In the genomic region with DNA sequence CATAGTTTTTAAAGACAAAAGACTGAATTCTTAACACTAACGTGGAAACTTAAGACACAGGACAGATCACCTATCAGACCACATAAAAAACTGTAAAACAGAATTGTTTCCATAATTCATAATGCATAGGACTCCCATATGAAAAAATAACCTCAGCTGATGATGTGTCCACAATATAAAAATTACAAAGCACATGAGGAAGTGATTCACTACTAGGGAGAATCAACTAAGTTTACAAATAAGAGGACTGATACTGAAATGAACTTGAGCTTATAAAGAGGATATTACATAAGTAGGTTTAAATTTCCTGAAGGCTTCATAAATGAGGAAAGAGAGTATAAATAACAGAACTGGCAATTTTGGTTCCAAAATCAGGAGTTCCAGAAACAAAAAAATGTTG, we compare ENCODE assay signal across 25 cellular contexts.
DNase-seq lines count a peak whose midpoint lies in the region; FAIRE-seq and TF ChIP-seq lines count a peak whose summit lies in the region.
"Had no signal": no experiment of that assay in that cellular context is flagged by ENCODE, and none has a peak within 500 bp of the region (broad histone marks: within the 10 kb centered on the region; RNA-seq: fewer than 3 reads in every experiment).

No MANE protein-coding gene starts in this region.

- peak overlapping the region; percentile 20 for H2AFZ ChIP-seq in endothelial cell of umbilical vein (ENCODE audit: low read depth, low read length)

- CTCF ChIA-PET in endothelial cell of umbilical vein (lab: Charles Lee), result interaction anchor here (0.8 to 7.5 kb wide), 7 partner anchors 8 to 440 kb away, joined by 3 to 62 read pairs (median 4); no protein-coding TSS in a partner anchor
- CTCF ChIA-PET in RWPE1 (lab: Yijun Ruan, JAX), result no interaction called here

- FAIRE-seq in bronchial epithelial cell (lab: Jason Lieb, UNC), result no peak
- FAIRE-seq in endothelial cell of umbilical vein (lab: Jason Lieb, UNC), result no peak
- FAIRE-seq: A204.1, GM12878, GM12892, GM18507 had no signal

- no peaks in the 10 kb centered on the region for H4K20me1 ChIP-seq in endothelial cell of umbilical vein (replicated peaks; ENCODE audit: control insufficient read depth, extremely low read depth, insufficient read depth, low read length)
- H4K20me1 ChIP-seq: BLaER1 had no signal

- no peak overlapping the region for H3K9ac ChIP-seq in endothelial cell of umbilical vein (replicated peaks; ENCODE audit: extremely low read depth, insufficient read depth, low read length)
- H3K9ac ChIP-seq: BLaER1 had no signal

- H3K4me1 ChIP-seq in endothelial cell of umbilical vein (ENCODE audit: control insufficient read depth, extremely low read depth, insufficient read depth, low read length), result peaks cover 11% of the 10 kb centered on the region
- H3K4me1 ChIP-seq: BE2C, BLaER1 had no signal

- BruUV-seq in endothelial cell of umbilical vein (replicated peaks; lab: Mats Ljungman, UMichigan), result no TSS peak

- no peaks in the 10 kb centered on the region for H3K27me3 ChIP-seq in bronchial epithelial cell (ENCODE audit: control insufficient read depth, insufficient read depth, low read length)
- H3K27me3 ChIP-seq in endothelial cell of umbilical vein (ENCODE audit: control insufficient read depth in 2 of 2, insufficient read depth in 2 of 2, low read length in 2 of 2), result no peaks in the 10 kb centered on the region
- H3K27me3 ChIP-seq: BLaER1 had no signal

- POLR2A ChIA-PET in endothelial cell of umbilical vein (lab: Charles Lee), result no interaction called here
- POLR2A ChIA-PET in RWPE1 (lab: Yijun Ruan, JAX; ENCODE audit: low non-redundant PET), result no interaction called here

- no peaks in the 10 kb centered on the region for H3K36me3 ChIP-seq in bronchial epithelial cell (ENCODE audit: control insufficient read depth, insufficient read depth, low read length)
- H3K36me3 ChIP-seq in endothelial cell of umbilical vein (ENCODE audit: control insufficient read depth in 2 of 2, extremely low read depth in 1 of 2, insufficient read depth in 2 of 2, low read length in 2 of 2), result no peaks in the 10 kb centered on the region
- H3K36me3 ChIP-seq: BE2C, BLaER1 had no signal

- no peak for TF ChIP-seq POLR2A in endothelial cell of umbilical vein (IDR thresholded peaks at IDR 0.05; ENCODE audit: low read depth, low read length)

- H3K27ac ChIP-seq in endothelial cell of umbilical vein (ENCODE audit: insufficient read depth, low read depth, low read length) (peak overlapping the region; percentile 23), RWPE1 (no peak overlapping the region)
- H3K27ac ChIP-seq: BLaER1 had no signal

- H3K4me2 ChIP-seq in endothelial cell of umbilical vein (ENCODE audit: insufficient read depth, low read length), result peak overlapping the region; percentile 64
- H3K4me2 ChIP-seq: BLaER1 had no signal

- dilution Hi-C loops in endothelial cell of umbilical vein (cut with MboI; ENCODE audit: extremely low pct_ligation_motif_present, low sequenced_read_pairs), result no loop called here

- intact Hi-C loops in endothelial cell of umbilical vein (cut with micrococcal nuclease), result no loop called here

- no peaks in the 10 kb centered on the region for H3K79me2 ChIP-seq in endothelial cell of umbilical vein (ENCODE audit: control insufficient read depth, insufficient read depth, low read length)

- H3K4me3 ChIP-seq in bronchial epithelial cell (ENCODE audit: low read depth, low read length), result no peak overlapping the region
- peak overlapping the region in 1 of 3 experiments; percentile 28 for H3K4me3 ChIP-seq in endothelial cell of umbilical vein (replicated peaks in 1 of 3; ENCODE audit: insufficient read depth in 1 of 3, low read depth in 1 of 3, low read length in 3 of 3)
- H3K4me3 ChIP-seq: BLaER1, GM12878 had no signal

- H3K9me1 ChIP-seq in endothelial cell of umbilical vein (replicated peaks; ENCODE audit: control insufficient read depth, extremely low read depth, insufficient read depth, low read length), result no peaks in the 10 kb centered on the region

- DNase-seq in bronchial epithelial cell (ENCODE audit: low read depth) (peak; percentile 3), endothelial cell of umbilical vein (ENCODE audit: low read depth, low spot score) (peak; percentile 66), NCI-H1092 treated with DMSO at 0.1 percent for 48 hours (lab: John Stamatoyannopoulos, UW) (no peak), RWPE1 (ENCODE audit: low spot score) (no peak)
- no peak for DNase-seq in activated CD4-positive, alpha-beta T cell treated with anti-CD3 and anti-CD28 coated beads for 4 hours
- DNase-seq: 8988T; ACHN; BE2C; C1 segment of cervical spinal cord; CD4-positive, alpha-beta memory T cell; CD4-positive, CD25-positive, alpha-beta regulatory T cell; CD8-positive, alpha-beta memory T cell; COR-L47; DMS 273 treated with DMSO at 0.1 percent for 48 hours; DMS153; DMS53; DMS79; DND-41; EL; GDM1 had no signal

- no peaks in the 10 kb centered on the region for H3K9me3 ChIP-seq in endothelial cell of umbilical vein (replicated peaks; ENCODE audit: control insufficient read depth, insufficient read depth, low read length)
- H3K9me3 ChIP-seq: BE2C, BLaER1 had no signal

- TF ChIP-seq CTCF in bronchial epithelial cell (IDR thresholded peaks at IDR 0.05; ENCODE audit: insufficient read depth, low read length, severe bottlenecking) (no peak), endothelial cell of umbilical vein (IDR thresholded peaks at IDR 0.05; ENCODE audit: extremely low read depth in 1 of 2, insufficient read depth in 1 of 2, low read depth in 1 of 2, low read length in 2 of 2) (no peak), RWPE1 (conservative IDR thresholded peaks at IDR 0.05; ENCODE audit: low read depth) (no peak)

TF ChIP-seq in endothelial cell of umbilical vein, 7 proteins besides CTCF, POLR2A, EP300 and RAD21:
- TF ChIP-seq FOS (IDR thresholded peaks at IDR 0.05; ENCODE audit: borderline replicate concordance, insufficient read depth, low read length), result peak; percentile 68
- no peak for TF ChIP-seq GATA2 (IDR thresholded peaks at IDR 0.05; ENCODE audit: insufficient read depth, insufficient read length, low read depth, low read length)
TF ChIP-seq in endothelial cell of umbilical vein: peak in this region for 1.

Comparison
In these comparisons a context has a peak if more than half of its experiments do, and no peak if none do; other contexts are left out.
1. DNase-seq: peak in bronchial epithelial cell (single experiment) and endothelial cell of umbilical vein (single experiment); none in activated CD4-positive, alpha-beta T cell treated with anti-CD3 and anti-CD28 coated beads for 4 hours (0 of 2), NCI-H1092 treated with DMSO at 0.1 percent for 48 hours (single experiment) and RWPE1 (single experiment).